In the genomic region with DNA sequence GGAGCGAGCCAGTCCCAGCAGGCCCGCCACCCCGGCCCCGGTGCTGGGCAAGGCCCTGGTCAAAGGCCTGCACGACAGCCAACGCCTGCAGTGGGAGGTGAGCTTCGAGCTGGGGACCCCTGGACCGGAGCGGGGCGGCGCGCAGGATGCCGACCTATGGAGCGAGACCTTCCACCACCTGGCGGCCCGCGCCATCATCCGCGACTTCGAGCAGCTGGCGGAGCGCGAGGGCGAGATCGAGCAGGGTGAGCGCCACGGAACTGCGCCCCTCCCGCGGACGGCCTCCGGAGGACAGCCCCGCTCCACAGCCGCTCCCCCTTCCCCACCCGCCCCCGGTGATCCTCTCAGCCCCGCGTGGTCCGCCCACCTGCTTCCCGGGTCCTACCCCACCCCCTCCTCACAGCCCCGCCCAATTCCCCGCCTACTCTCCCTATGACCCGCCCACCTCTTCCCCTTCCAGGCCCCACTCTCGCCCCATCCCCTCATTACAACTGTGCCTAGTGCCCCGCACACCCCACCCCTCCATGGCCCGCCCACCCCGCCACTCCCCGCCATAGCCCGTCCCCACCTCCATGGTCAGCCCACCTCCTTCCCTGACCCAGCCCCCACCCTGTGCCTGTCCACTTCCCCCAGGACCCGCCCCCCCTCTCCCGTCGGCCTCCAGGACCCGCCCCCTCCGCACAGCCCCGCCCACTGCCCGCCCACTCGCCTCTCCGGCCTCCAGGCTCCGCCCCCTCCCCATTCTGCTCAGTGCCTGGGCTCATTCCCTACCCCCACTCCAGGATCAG, we compare ENCODE assay signal across 8 cellular contexts. TPM values are rescaled to one million over a fixed set of nuclear protein-coding genes. Genes with fewer than 3 reads are reported as not detected.
DNase-seq lines count a peak whose midpoint lies in the region; ATAC-seq and TF ChIP-seq lines count a peak whose summit lies in the region.

No MANE protein-coding gene starts in this region.

- TF ChIP-seq CTCF in endothelial cell (IDR thresholded peaks at IDR 0.05; ENCODE audit: unreplicated experiment) (no peak), neural crest cell (conservative IDR thresholded peaks at IDR 0.05) (no peak)

- H3K27me3 Mint-ChIP-seq in endothelial cell (ENCODE audit: unreplicated experiment), result peaks cover 5% of the 10 kb centered on the region
- peaks cover 29% of the 10 kb centered on the region for H3K27me3 Mint-ChIP-seq in neural crest cell (ENCODE audit: low read depth)

- no peak for ATAC-seq in HG02970 (IDR thresholded peaks at IDR 0.05; ENCODE audit: low FRiP score, unreplicated experiment)
- ATAC-seq in GM21367 (IDR thresholded peaks at IDR 0.05; ENCODE audit: unreplicated experiment), result no peak
- no peak for ATAC-seq in GM18498 (IDR thresholded peaks at IDR 0.05; ENCODE audit: unreplicated experiment)

- H3K9me3 Mint-ChIP-seq in endothelial cell (ENCODE audit: unreplicated experiment) (no peaks in the 10 kb centered on the region), neural crest cell (peaks cover 3% of the 10 kb centered on the region)

- H3K27ac Mint-ChIP-seq in endothelial cell (ENCODE audit: unreplicated experiment) (no peak overlapping the region), neural crest cell (ENCODE audit: unreplicated experiment) (no peak overlapping the region)

- H3K4me3 Mint-ChIP-seq in endothelial cell (ENCODE audit: unreplicated experiment), result no peak overlapping the region
- no peak overlapping the region for H3K4me3 Mint-ChIP-seq in neural crest cell

- H3K36me3 Mint-ChIP-seq in endothelial cell (ENCODE audit: low read depth, unreplicated experiment) (no peaks in the 10 kb centered on the region), neural crest cell (ENCODE audit: low read depth) (no peaks in the 10 kb centered on the region)

- H3K4me1 Mint-ChIP-seq in endothelial cell (ENCODE audit: unreplicated experiment) (no peaks in the 10 kb centered on the region), neural crest cell (peaks cover 22% of the 10 kb centered on the region)

- DNase-seq in COLO668 (lab: John Stamatoyannopoulos, UW; ENCODE audit: unreplicated experiment), result peak; percentile 27
- DNase-seq in NCI-H524 (lab: John Stamatoyannopoulos, UW), result peak; percentile 20 to 67
- peak; percentile 46 for DNase-seq in endothelial cell (ENCODE audit: low spot score)
- DNase-seq in neural crest cell (ENCODE audit: low read depth, low spot score), result peak; percentile 61
- no peak for DNase-seq in NCI-H2196 (lab: John Stamatoyannopoulos, UW; ENCODE audit: unreplicated experiment)

RNA-seq across cellular contexts. Expression of a gene that starts 52.7 kb away (rescaled TPM):
- total RNA-seq in endothelial cell (ENCODE audit: unreplicated experiment), result not detected
- 0.30 and 0.44 TPM in 2 replicates for total RNA-seq in neural crest cell
